Comparison of ENCODE assay signal across 1 cellular context in genomic region chr6:63509652-63510352, GRCh38.
A peak's percentile ranks its signal among the peaks of the same experiment; 100 is the strongest.
TF ChIP-seq lines count a peak whose summit lies in the region.

No MANE protein-coding gene starts in this region.

TF ChIP-seq in HepG2, 621 proteins besides CTCF, POLR2A, EP300 and RAD21 (continued from another document and continues in another):
- TF ChIP-seq MBD4 (IDR thresholded peaks at IDR 0.05; ENCODE audit: borderline replicate concordance, low read length) (no peak), ZNF343 (CRISPR knock-in tag; IDR thresholded peaks at IDR 0.05) (no peak), ZNF652 (CRISPR knock-in tag; IDR thresholded peaks at IDR 0.05; ENCODE audit: borderline replicate concordance, low read depth) (peak; percentile 54; the same call in 1 of the 2 replicates), SIX1 (CRISPR knock-in tag; IDR thresholded peaks at IDR 0.05; ENCODE audit: borderline replicate concordance) (peak; percentile 75; the same call in 1 of the 2 replicates), ZNF660 (CRISPR knock-in tag; IDR thresholded peaks at IDR 0.05; ENCODE audit: borderline replicate concordance, low read depth) (no peak), ZNF235 (CRISPR knock-in tag; IDR thresholded peaks at IDR 0.05; ENCODE audit: borderline replicate concordance) (no peak), ZNF225 (CRISPR knock-in tag; IDR thresholded peaks at IDR 0.05) (no peak), HNRNPL (IDR thresholded peaks at IDR 0.05; ENCODE audit: low read depth, low read length) (0 out of 2 replicates have a peak, but pooled peaks have one; percentile 24), POLR2G (IDR thresholded peaks at IDR 0.05; ENCODE audit: low read depth, low read length) (peak; percentile 70), SNAPC4 (CRISPR knock-in tag; IDR thresholded peaks at IDR 0.05) (no peak), ZNF367 (CRISPR knock-in tag; IDR thresholded peaks at IDR 0.05; ENCODE audit: borderline replicate concordance) (no peak), ZNF678 (CRISPR knock-in tag; IDR thresholded peaks at IDR 0.05) (no peak), ZNF563 (CRISPR knock-in tag; IDR thresholded peaks at IDR 0.05) (no peak), ARNT (IDR thresholded peaks at IDR 0.05) (no peak), ZKSCAN5 (CRISPR knock-in tag; IDR thresholded peaks at IDR 0.05) (no peak), ZNF460 (CRISPR knock-in tag; IDR thresholded peaks at IDR 0.05; ENCODE audit: borderline replicate concordance) (no peak; the same call in 1 of the 2 replicates), GATAD1 (CRISPR knock-in tag; IDR thresholded peaks at IDR 0.05) (peak; percentile 66), ZBTB38 (CRISPR knock-in tag; IDR thresholded peaks at IDR 0.05) (no peak; the same call in 1 of the 2 replicates), FOSL2 (CRISPR knock-in tag; IDR thresholded peaks at IDR 0.05) (peak; percentile 88), ZSCAN30 (CRISPR knock-in tag; IDR thresholded peaks at IDR 0.05) (no peak), ZNF263 (CRISPR knock-in tag; IDR thresholded peaks at IDR 0.05) (no peak), AGO2 (optimal IDR thresholded peaks at IDR 0.05; ENCODE audit: low read depth, low read length) (peak; percentile 60), ARID5B (CRISPR knock-in tag; IDR thresholded peaks at IDR 0.05) (peak; percentile 95), RBFOX2 (IDR thresholded peaks at IDR 0.05; ENCODE audit: low read depth, low read length) (peak; percentile 84), ZFP91 (CRISPR knock-in tag; IDR thresholded peaks at IDR 0.05; ENCODE audit: borderline replicate concordance) (no peak; the same call in 1 of the 2 replicates), BCL6 (CRISPR knock-in tag; IDR thresholded peaks at IDR 0.05) (peak; percentile 78), ZBTB25 (CRISPR knock-in tag; IDR thresholded peaks at IDR 0.05) (no peak), FOXJ3 (CRISPR knock-in tag; IDR thresholded peaks at IDR 0.05; ENCODE audit: borderline replicate concordance) (peak; percentile 85; the same call in 1 of the 2 replicates), SAP130 (CRISPR knock-in tag; IDR thresholded peaks at IDR 0.05; ENCODE audit: low read depth) (peak; percentile 87), KLF6 (CRISPR knock-in tag; IDR thresholded peaks at IDR 0.05) (peak; percentile 82), ZSCAN20 (CRISPR knock-in tag; IDR thresholded peaks at IDR 0.05; ENCODE audit: borderline replicate concordance) (peak; percentile 99), ZNF776 (CRISPR knock-in tag; IDR thresholded peaks at IDR 0.05) (no peak), SALL1 (CRISPR knock-in tag; IDR thresholded peaks at IDR 0.05) (peak; percentile 74; the same call in 1 of the 2 replicates), TRIM24 (CRISPR knock-in tag; IDR thresholded peaks at IDR 0.05) (no peak), SP2 (CRISPR knock-in tag; IDR thresholded peaks at IDR 0.05) (no peak), MLXIP (CRISPR knock-in tag; IDR thresholded peaks at IDR 0.05; ENCODE audit: borderline replicate concordance) (no peak), ZNF326 (CRISPR knock-in tag; IDR thresholded peaks at IDR 0.05; ENCODE audit: borderline replicate concordance) (no peak), THAP11 (CRISPR knock-in tag; IDR thresholded peaks at IDR 0.05) (peak; percentile 75)
- TF ChIP-seq, protein P1, sequence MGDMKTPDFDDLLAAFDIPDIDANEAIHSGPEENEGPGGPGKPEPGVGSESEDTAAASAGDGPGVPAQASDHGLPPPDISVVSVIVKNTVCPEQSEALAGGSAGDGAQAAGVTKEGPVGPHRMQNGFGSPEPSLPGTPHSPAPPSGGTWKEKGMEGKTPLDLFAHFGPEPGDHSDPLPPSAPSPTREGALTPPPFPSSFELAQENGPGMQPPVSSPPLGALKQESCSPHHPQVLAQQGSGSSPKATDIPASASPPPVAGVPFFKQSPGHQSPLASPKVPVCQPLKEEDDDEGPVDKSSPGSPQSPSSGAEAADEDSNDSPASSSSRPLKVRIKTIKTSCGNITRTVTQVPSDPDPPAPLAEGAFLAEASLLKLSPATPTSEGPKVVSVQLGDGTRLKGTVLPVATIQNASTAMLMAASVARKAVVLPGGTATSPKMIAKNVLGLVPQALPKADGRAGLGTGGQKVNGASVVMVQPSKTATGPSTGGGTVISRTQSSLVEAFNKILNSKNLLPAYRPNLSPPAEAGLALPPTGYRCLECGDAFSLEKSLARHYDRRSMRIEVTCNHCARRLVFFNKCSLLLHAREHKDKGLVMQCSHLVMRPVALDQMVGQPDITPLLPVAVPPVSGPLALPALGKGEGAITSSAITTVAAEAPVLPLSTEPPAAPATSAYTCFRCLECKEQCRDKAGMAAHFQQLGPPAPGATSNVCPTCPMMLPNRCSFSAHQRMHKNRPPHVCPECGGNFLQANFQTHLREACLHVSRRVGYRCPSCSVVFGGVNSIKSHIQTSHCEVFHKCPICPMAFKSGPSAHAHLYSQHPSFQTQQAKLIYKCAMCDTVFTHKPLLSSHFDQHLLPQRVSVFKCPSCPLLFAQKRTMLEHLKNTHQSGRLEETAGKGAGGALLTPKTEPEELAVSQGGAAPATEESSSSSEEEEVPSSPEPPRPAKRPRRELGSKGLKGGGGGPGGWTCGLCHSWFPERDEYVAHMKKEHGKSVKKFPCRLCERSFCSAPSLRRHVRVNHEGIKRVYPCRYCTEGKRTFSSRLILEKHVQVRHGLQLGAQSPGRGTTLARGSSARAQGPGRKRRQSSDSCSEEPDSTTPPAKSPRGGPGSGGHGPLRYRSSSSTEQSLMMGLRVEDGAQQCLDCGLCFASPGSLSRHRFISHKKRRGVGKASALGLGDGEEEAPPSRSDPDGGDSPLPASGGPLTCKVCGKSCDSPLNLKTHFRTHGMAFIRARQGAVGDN (CRISPR knock-in tag; IDR thresholded peaks at IDR 0.05): no peak
- TF ChIP-seq, protein P2, sequence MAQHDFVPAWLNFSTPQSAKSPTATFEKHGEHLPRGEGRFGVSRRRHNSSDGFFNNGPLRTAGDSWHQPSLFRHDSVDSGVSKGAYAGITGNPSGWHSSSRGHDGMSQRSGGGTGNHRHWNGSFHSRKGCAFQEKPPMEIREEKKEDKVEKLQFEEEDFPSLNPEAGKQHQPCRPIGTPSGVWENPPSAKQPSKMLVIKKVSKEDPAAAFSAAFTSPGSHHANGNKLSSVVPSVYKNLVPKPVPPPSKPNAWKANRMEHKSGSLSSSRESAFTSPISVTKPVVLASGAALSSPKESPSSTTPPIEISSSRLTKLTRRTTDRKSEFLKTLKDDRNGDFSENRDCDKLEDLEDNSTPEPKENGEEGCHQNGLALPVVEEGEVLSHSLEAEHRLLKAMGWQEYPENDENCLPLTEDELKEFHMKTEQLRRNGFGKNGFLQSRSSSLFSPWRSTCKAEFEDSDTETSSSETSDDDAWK (CRISPR knock-in tag; IDR thresholded peaks at IDR 0.05): no peak
- TF ChIP-seq, protein P3, sequence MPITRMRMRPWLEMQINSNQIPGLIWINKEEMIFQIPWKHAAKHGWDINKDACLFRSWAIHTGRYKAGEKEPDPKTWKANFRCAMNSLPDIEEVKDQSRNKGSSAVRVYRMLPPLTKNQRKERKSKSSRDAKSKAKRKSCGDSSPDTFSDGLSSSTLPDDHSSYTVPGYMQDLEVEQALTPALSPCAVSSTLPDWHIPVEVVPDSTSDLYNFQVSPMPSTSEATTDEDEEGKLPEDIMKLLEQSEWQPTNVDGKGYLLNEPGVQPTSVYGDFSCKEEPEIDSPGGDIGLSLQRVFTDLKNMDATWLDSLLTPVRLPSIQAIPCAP (CRISPR knock-in tag; IDR thresholded peaks at IDR 0.05; ENCODE audit: low read depth): no peak
